8 cellular contexts compared by ENCODE assay signal in the genomic region with DNA sequence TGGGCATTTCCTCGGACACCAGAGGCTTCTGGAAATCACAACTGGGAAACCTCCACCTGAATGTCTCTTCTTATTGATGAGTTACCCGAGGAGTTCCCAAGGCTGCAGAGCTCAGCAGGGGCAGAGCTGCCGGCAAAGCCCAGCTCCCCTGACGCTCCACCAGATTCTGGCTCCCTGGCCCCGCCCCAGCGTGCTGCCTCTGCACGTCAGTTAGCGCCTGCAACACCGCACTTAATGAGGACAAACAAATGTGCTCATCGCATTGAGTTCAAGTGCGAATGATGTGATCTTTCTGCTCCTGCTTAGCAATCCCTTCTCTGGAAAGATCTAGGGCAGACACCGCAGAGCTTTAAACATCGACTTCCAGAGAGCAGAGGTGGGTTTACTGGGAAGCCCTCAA. TPM values are rescaled to one million over a fixed set of nuclear protein-coding genes. Genes with fewer than 3 reads are reported as not detected.
DNase-seq lines count a peak whose midpoint lies in the region; ATAC-seq and TF ChIP-seq lines count a peak whose summit lies in the region.

No MANE protein-coding gene starts in this region.

- no peak overlapping the region for H2BK120ac ChIP-seq in H9 (ENCODE audit: low read depth, low read length, poor library complexity, severe bottlenecking)

- no peak overlapping the region for H3K18ac ChIP-seq in H9 (ENCODE audit: insufficient read length, low read depth, low read length)

- H2AFZ ChIP-seq in H9 (ENCODE audit: low read length) = peak overlapping the region; percentile 93

- no peak overlapping the region for H2AK5ac ChIP-seq in H9 (ENCODE audit: insufficient read length, low read length)

- peaks cover 0 to 3% (median 0%) of the 10 kb centered on the region in 3 experiments; a peak in 1 of 7 replicates for H3K36me3 Mint-ChIP-seq in H9 (ENCODE audit: insufficient read depth in 1 of 3, low read depth in 3 of 3)

- no peak overlapping the region for H2BK20ac ChIP-seq in H9 (ENCODE audit: low read depth, low read length, poor library complexity, severe bottlenecking)

- no peaks in the 10 kb centered on the region for H3K79me2 ChIP-seq in H9 (ENCODE audit: insufficient read depth, low read length)

- no peaks in the 10 kb centered on the region for H3K79me1 ChIP-seq in H9 (ENCODE audit: insufficient read depth, low read depth, low read length, poor library complexity, severe bottlenecking)

- no peaks in the 10 kb centered on the region for H3K27me3 ChIP-seq in H9 (ENCODE audit: insufficient read depth, low read length)
- H3K27me3 ChIP-seq in duodenal mucosa (ENCODE audit: control insufficient read depth in 1 of 2, insufficient read depth in 2 of 2, low read length in 2 of 2) = peaks cover 0 to 3% of the 10 kb centered on the region in 2 donors
- no peaks in the 10 kb centered on the region for H3K27me3 ChIP-seq in suprapubic skin

- H3K56ac ChIP-seq in H9 (ENCODE audit: insufficient read length, low read depth, low read length) = no peak overlapping the region

- H3K4me3 ChIP-seq in duodenal mucosa (ENCODE audit: low read depth in 1 of 2, low read length in 2 of 2) (peak overlapping the region; percentile 8 to 13), mesodermal cell (ENCODE audit: extremely low read depth, insufficient read depth, low read length, poor library complexity, severe bottlenecking) (peak overlapping the region; percentile 20), suprapubic skin (peak overlapping the region; percentile 25)

- no peak overlapping the region for H2BK15ac ChIP-seq in H9 (ENCODE audit: low read depth, low read length)

- no peaks in the 10 kb centered on the region for H3K36me3 ChIP-seq in duodenal mucosa (ENCODE audit: control insufficient read depth in 1 of 2, insufficient read depth in 2 of 2, low read length in 2 of 2)
- H3K36me3 ChIP-seq in mesodermal cell (ENCODE audit: control insufficient read depth, insufficient read depth, low read length) = no peaks in the 10 kb centered on the region
- no peaks in the 10 kb centered on the region for H3K36me3 ChIP-seq in suprapubic skin

- H3K9me3 ChIP-seq in H9 (ENCODE audit: control insufficient read depth, low read depth, low read length) (no peaks in the 10 kb centered on the region), duodenal mucosa (ENCODE audit: control insufficient read depth in 1 of 2, low read length in 2 of 2) (peaks cover 3 to 10% of the 10 kb centered on the region in 2 donors), mesodermal cell (ENCODE audit: control insufficient read depth, low read length) (peaks cover 7% of the 10 kb centered on the region), suprapubic skin (no peaks in the 10 kb centered on the region)

- no peak overlapping the region for H3K4ac ChIP-seq in H9 (ENCODE audit: low read depth, low read length)

- peak; percentile 85 for DNase-seq in H9
- DNase-seq in SK-N-DZ (ENCODE audit: low spot score) = peak; percentile 7
- DNase-seq in suprapubic skin (ENCODE audit: low spot score in 2 of 2) = peak; percentile 78 to 81
- DNase-seq in NK-92 (lab: John Stamatoyannopoulos, UW; ENCODE audit: unreplicated experiment) = no peak
- DNase-seq in inferior parietal cortex (ENCODE audit: extremely low spot score) = no peak

- no peaks in the 10 kb centered on the region for H4K20me1 ChIP-seq in H9 (ENCODE audit: control insufficient read depth, insufficient read depth, insufficient read length)

- no CpG with 5 or more reads among the region's 13 CpGs for WGBS in H9 (ENCODE audit: extremely low coverage, insufficient read length, low lambda C conversion rate)
- 13 to 15% methylated on average over 11 to 13 of the region's 13 CpGs for WGBS in mesodermal cell (ENCODE audit: insufficient coverage in 2 of 2), 2 experiments
- 2% methylated on average over 13 of the region's 13 CpGs for WGBS in suprapubic skin

- ATAC-seq in HG02571 (IDR thresholded peaks at IDR 0.05; ENCODE audit: unreplicated experiment) = no peak

- no peak overlapping the region for H4K8ac ChIP-seq in H9 (replicated peaks; ENCODE audit: insufficient read length, low read depth, low read length)

- peaks cover 3 to 6% of the 10 kb centered on the region in 2 experiments; a peak in 2 of 5 replicates for H3K9me3 Mint-ChIP-seq in H9

- H3K27ac Mint-ChIP-seq in H9 = peak overlapping the region in 1 of 3 experiments; percentile 22; a peak in 2 of 7 replicates

- no peak overlapping the region for H3K14ac ChIP-seq in H9 (ENCODE audit: insufficient read depth, low read length)

- H3K4me1 Mint-ChIP-seq in H9 = peaks cover 11 to 14% of the 10 kb centered on the region in 2 experiments

- TF ChIP-seq CTCF in H9 (conservative IDR thresholded peaks at IDR 0.05) = no peak
- TF ChIP-seq CTCF in suprapubic skin (IDR thresholded peaks at IDR 0.05) = no peak

- H3K4me1 ChIP-seq in H9 (ENCODE audit: insufficient read depth, low read length) (no peaks in the 10 kb centered on the region), duodenal mucosa (ENCODE audit: control insufficient read depth in 1 of 2, insufficient read depth in 2 of 2, low read length in 2 of 2) (peaks cover 9 to 11% of the 10 kb centered on the region in 2 donors), mesodermal cell (ENCODE audit: control insufficient read depth, insufficient read depth, low read length, poor library complexity, severe bottlenecking) (peaks cover 18% of the 10 kb centered on the region), suprapubic skin (peaks cover 21% of the 10 kb centered on the region)

- no peak overlapping the region for H3K27ac ChIP-seq in H9 (ENCODE audit: insufficient read length, low read depth, low read length)
- H3K27ac ChIP-seq in duodenal mucosa (ENCODE audit: low read depth, low read length) = no peak overlapping the region
- H3K27ac ChIP-seq in mesodermal cell (ENCODE audit: low read depth, low read length, severe bottlenecking) = no peak overlapping the region
- peak overlapping the region; percentile 72 for H3K27ac ChIP-seq in suprapubic skin

- H3K4me2 ChIP-seq in H9 (ENCODE audit: insufficient read depth, insufficient read length, low read length) = peak overlapping the region; percentile 61

- no peak overlapping the region for H3K23ac ChIP-seq in H9 (ENCODE audit: insufficient read length, low read depth, low read length)

- H3T11ph ChIP-seq in H9 (ENCODE audit: low read length) = no peak overlapping the region

- H4K5ac ChIP-seq in H9 (ENCODE audit: insufficient read length, low read depth, low read length) = no peak overlapping the region

- H3K9ac ChIP-seq in H9 (ENCODE audit: extremely low read depth, insufficient read length, low read length) (no peak overlapping the region), duodenal mucosa (ENCODE audit: low read depth in 1 of 2, low read length in 2 of 2) (no peak overlapping the region)

- TF ChIP-seq POLR2A in suprapubic skin (IDR thresholded peaks at IDR 0.05) = no peak

- no peak for TF ChIP-seq EP300 in suprapubic skin (IDR thresholded peaks at IDR 0.05)

- peak overlapping the region; percentile 22 to 75 for H3K4me3 Mint-ChIP-seq in H9

- H3K27me3 Mint-ChIP-seq in H9 (ENCODE audit: low read depth) = peaks cover 5% of the 10 kb centered on the region

- H2BK12ac ChIP-seq in H9 (ENCODE audit: insufficient read length, low read depth, low read length) = no peak overlapping the region

- H3K23me2 ChIP-seq in H9 (ENCODE audit: insufficient read length, low read depth, low read length, poor library complexity, severe bottlenecking) = peaks cover 5% of the 10 kb centered on the region

- H4K91ac ChIP-seq in H9 (ENCODE audit: insufficient read length, low read depth, low read length) = no peak overlapping the region

- H2BK5ac ChIP-seq in H9 (ENCODE audit: insufficient read length, low read length) = no peak overlapping the region

RNA-seq across cellular contexts. Expression of gene FBXW7, which starts 55.5 kb away (rescaled TPM):
- total RNA-seq in H9 (2021) = 27.1 and 29.5 TPM in 2 replicates
- polyA plus RNA-seq in SK-N-DZ (2014; cell fraction: cytosol; rRNA removed) = 7.4 and 11.4 TPM in 2 replicates
- 16.8 and 17.0 TPM in 2 replicates for polyA plus RNA-seq in SK-N-DZ (2014; cell fraction: nucleus; rRNA removed)
- 17.7 TPM for polyA plus RNA-seq in mesodermal cell (2013, experiment 1 of 2)
- 20.5 TPM for polyA plus RNA-seq in mesodermal cell (2013, experiment 2 of 2)
- 100 to 1,000 TPM; 106 to 363 (median 138) TPM for total RNA-seq in suprapubic skin

Comparison
In these comparisons a context has a peak if more than half of its experiments do, and no peak if none do; other contexts are left out.
1. DNase-seq: peak in H9 (single experiment), SK-N-DZ (single experiment) and suprapubic skin (2 of 2); none in NK-92 (single experiment) and inferior parietal cortex (single experiment).
2. Peak in every context shown above with its lines, with median percentiles within 50 percentile points of each other: H3K4me3 ChIP-seq.